34 cellular contexts compared by ENCODE assay signal in genomic region chr6:12535915-12536314, GRCh38.
"Had no signal": no experiment of that assay in that cellular context is flagged by ENCODE, and none has a peak within 500 bp of the region (broad histone marks: within the 10 kb centered on the region; RNA-seq: fewer than 3 reads in every experiment).

No MANE protein-coding gene starts in this region.

- H3K4me3 Mint-ChIP-seq: activated B cell treated with CpG ODN at 0.5 μM for 24 hours; activated CD4-positive, alpha-beta memory T cell treated with anti-CD3 and anti-CD28 coated beads for 36 hours; activated CD4-positive, alpha-beta T cell treated with anti-CD3 and anti-CD28 coated beads, Interleukin-2, amount 10 ng/mL, durations not matched to agents 24 days and 14 days; activated CD8-positive, alpha-beta T cell treated with anti-CD3 and anti-CD28 coated beads for 36 hours; activated naive CD4-positive, alpha-beta T cell treated with anti-CD3 and anti-CD28 coated beads for 36 hours; activated naive CD8-positive, alpha-beta T cell treated with anti-CD3 and anti-CD28 coated beads for 36 hours; activated T-cell treated with anti-CD3 and anti-CD28 coated beads, Interleukin-2, amount 50 U/mL, for 4 hours; activated T-cell treated with anti-CD3 and anti-CD28 coated beads, Interleukin-2, amount 50 U/mL, for 72 hours; activated T-helper 1 cell treated with anti-CD3 and anti-CD28 coated beads, Interleukin-12 subunit alpha, Interleukin-12 subunit beta, Interleukin-2, Interleukin-4 antibody, amounts not matched to agents 30 ng/mL and 10 ng/mL and 1 ng/mL, durations not matched to agents 14 hours and 24 hours and 36 hours; activated T-helper 17 cell treated with anti-CD3 and anti-CD28 coated beads, Interleukin-2, amount 50 U/mL, for 72 hours; T-helper 1 cell treated with Interleukin-12 subunit alpha and Interleukin-12 subunit beta and Interleukin-4 antibody, amounts not matched to agents 30 μg/mL and 1 μg/mL, for 36 hours; T-helper 2 cell treated with Interferon-gamma antibody and Interleukin-4, amounts not matched to agents 5 μg/mL and 100 μg/mL, for 36 hours had no signal

- H3K27me3 ChIP-seq: adrenal gland, body of pancreas, brain microvascular endothelial cell, breast epithelium had no signal

- DNase-seq: activated B cell treated with CpG ODN at 0.5 μM for 24 hours; activated CD4-positive, alpha-beta memory T cell treated with anti-CD3 and anti-CD28 coated beads for 36 hours; activated CD4-positive, alpha-beta T cell treated with anti-CD3 and anti-CD28 coated beads for 4 hours; activated CD4-positive, alpha-beta T cell treated with anti-CD3 and anti-CD28 coated beads, Interleukin-2, amount 10 ng/mL, durations not matched to agents 24 days and 14 days; activated CD4-positive, alpha-beta T cell treated with anti-CD3 and anti-CD28 coated beads, Interleukin-2, amount 50 U/mL, for 1 hour; activated CD4-positive, alpha-beta T cell treated with anti-CD3 and anti-CD28 coated beads, Interleukin-2, amount 50 U/mL, for 4 hours; activated CD4-positive, CD25-positive, alpha-beta regulatory T cell treated with anti-CD3 and anti-CD28 coated beads, Interleukin-2, amount 50 U/mL, for 72 hours; activated CD8-positive, alpha-beta memory T cell treated with anti-CD3 and anti-CD28 coated beads, Interleukin-2, amount 50 U/mL, for 4 hours; activated CD8-positive, alpha-beta T cell treated with anti-CD3 and anti-CD28 coated beads for 36 hours; activated effector memory CD4-positive, alpha-beta T cell treated with anti-CD3 and anti-CD28 coated beads, Interleukin-2, amount 50 U/mL, for 16 hours; activated gamma-delta T cell treated with Interleukin-2 at 50 U/mL for 16 hours; activated naive CD4-positive, alpha-beta T cell; activated naive CD4-positive, alpha-beta T cell treated with anti-CD3 and anti-CD28 coated beads for 36 hours; activated naive CD4-positive, alpha-beta T cell treated with anti-CD3 and anti-CD28 coated beads, Interleukin-2, amount 50 U/mL, for 16 hours; activated naive CD8-positive, alpha-beta T cell treated with anti-CD3 and anti-CD28 coated beads for 36 hours; activated T-cell treated with anti-CD3 and anti-CD28 coated beads for 4 hours; activated T-cell treated with anti-CD3 and anti-CD28 coated beads, Interleukin-2, amount 50 U/mL, for 1 hour; activated T-cell treated with anti-CD3 and anti-CD28 coated beads, Interleukin-2, amount 50 U/mL, for 4 hours; activated T-cell treated with anti-CD3 and anti-CD28 coated beads, Interleukin-2, amount 50 U/mL, for 72 hours; adrenal gland; amniotic stem cell; aorta; body of pancreas; brain microvascular endothelial cell; central memory CD4-positive, alpha-beta T cell; T-helper 1 cell; T-helper 9 cell had no signal

- ATAC-seq: activated CD8-positive, alpha-beta T cell treated with anti-CD3 and anti-CD28 coated beads for 36 hours; activated naive CD4-positive, alpha-beta T cell treated with anti-CD3 and anti-CD28 coated beads, Interleukin-2, amount 50 U/mL, for 72 hours; activated T-cell treated with anti-CD3 and anti-CD28 coated beads, Interleukin-2, amount 50 U/mL, for 4 hours; activated T-cell treated with anti-CD3 and anti-CD28 coated beads, Interleukin-2, amount 50 U/mL, for 72 hours; activated T-helper 17 cell treated with anti-CD3 and anti-CD28 coated beads, Interleukin-2, amount 50 U/mL, for 72 hours; body of pancreas had no signal

- H3K9me3 Mint-ChIP-seq: activated B cell treated with CpG ODN at 0.5 μM for 24 hours; activated CD4-positive, alpha-beta memory T cell treated with anti-CD3 and anti-CD28 coated beads for 36 hours; activated CD4-positive, alpha-beta T cell treated with anti-CD3 and anti-CD28 coated beads, Interleukin-2, amount 10 ng/mL, durations not matched to agents 24 days and 14 days; activated CD8-positive, alpha-beta T cell treated with anti-CD3 and anti-CD28 coated beads for 36 hours; activated naive CD4-positive, alpha-beta T cell treated with anti-CD3 and anti-CD28 coated beads for 36 hours; activated naive CD4-positive, alpha-beta T cell treated with anti-CD3 and anti-CD28 coated beads, Interleukin-2, amount 50 U/mL, for 72 hours; activated naive CD8-positive, alpha-beta T cell treated with anti-CD3 and anti-CD28 coated beads for 36 hours; activated T-cell treated with anti-CD3 and anti-CD28 coated beads, Interleukin-2, amount 50 U/mL, for 4 hours; activated T-cell treated with anti-CD3 and anti-CD28 coated beads, Interleukin-2, amount 50 U/mL, for 72 hours; activated T-helper 1 cell treated with anti-CD3 and anti-CD28 coated beads, Interleukin-12 subunit alpha, Interleukin-12 subunit beta, Interleukin-2, Interleukin-4 antibody, amounts not matched to agents 30 ng/mL and 10 ng/mL and 1 ng/mL, durations not matched to agents 14 hours and 24 hours and 36 hours; activated T-helper 17 cell treated with anti-CD3 and anti-CD28 coated beads, Interleukin-2, amount 50 U/mL, for 72 hours; T-helper 1 cell treated with Interleukin-12 subunit alpha and Interleukin-12 subunit beta and Interleukin-4 antibody, amounts not matched to agents 30 μg/mL and 1 μg/mL, for 36 hours had no signal

- H3K36me3 ChIP-seq: adrenal gland, brain microvascular endothelial cell, breast epithelium had no signal

- H3K4me1 ChIP-seq: breast epithelium had no signal

- H3K9me3 ChIP-seq: adrenal gland, body of pancreas, breast epithelium had no signal

- H3K27me3 Mint-ChIP-seq: activated CD4-positive, alpha-beta memory T cell treated with anti-CD3 and anti-CD28 coated beads for 36 hours had no signal

- H3K4me3 ChIP-seq: adrenal gland, body of pancreas, breast epithelium had no signal

- H3K27ac Mint-ChIP-seq: activated B cell treated with CpG ODN at 0.5 μM for 24 hours; activated CD4-positive, alpha-beta memory T cell treated with anti-CD3 and anti-CD28 coated beads for 36 hours; activated CD4-positive, alpha-beta T cell treated with anti-CD3 and anti-CD28 coated beads, Interleukin-2, amount 10 ng/mL, durations not matched to agents 24 days and 14 days; activated CD8-positive, alpha-beta T cell treated with anti-CD3 and anti-CD28 coated beads for 36 hours; activated naive CD4-positive, alpha-beta T cell treated with anti-CD3 and anti-CD28 coated beads for 36 hours; activated naive CD4-positive, alpha-beta T cell treated with anti-CD3 and anti-CD28 coated beads, Interleukin-2, amount 50 U/mL, for 72 hours; activated naive CD8-positive, alpha-beta T cell treated with anti-CD3 and anti-CD28 coated beads for 36 hours; activated T-cell treated with anti-CD3 and anti-CD28 coated beads, Interleukin-2, amount 50 U/mL, for 72 hours; activated T-helper 1 cell treated with anti-CD3 and anti-CD28 coated beads, Interleukin-12 subunit alpha, Interleukin-12 subunit beta, Interleukin-2, Interleukin-4 antibody, amounts not matched to agents 30 ng/mL and 10 ng/mL and 1 ng/mL, durations not matched to agents 14 hours and 24 hours and 36 hours; activated T-helper 17 cell treated with anti-CD3 and anti-CD28 coated beads, Interleukin-2, amount 50 U/mL, for 72 hours; T-helper 1 cell treated with Interleukin-12 subunit alpha and Interleukin-12 subunit beta and Interleukin-4 antibody, amounts not matched to agents 30 μg/mL and 1 μg/mL, for 36 hours; T-helper 2 cell treated with Interferon-gamma antibody and Interleukin-4, amounts not matched to agents 5 μg/mL and 100 μg/mL, for 36 hours had no signal

- H3K27ac ChIP-seq: adrenal gland, body of pancreas, brain microvascular endothelial cell, breast epithelium, VCaP had no signal

- H3K4me1 Mint-ChIP-seq: activated B cell treated with CpG ODN at 0.5 μM for 24 hours; activated CD4-positive, alpha-beta T cell treated with anti-CD3 and anti-CD28 coated beads, Interleukin-2, amount 10 ng/mL, durations not matched to agents 24 days and 14 days; activated naive CD8-positive, alpha-beta T cell treated with anti-CD3 and anti-CD28 coated beads for 36 hours; activated T-helper 17 cell treated with anti-CD3 and anti-CD28 coated beads, Interleukin-2, amount 50 U/mL, for 72 hours had no signal
